Comparison of ENCODE assay signal across 18 cellular contexts in genomic region chr10:124381011-124381591, GRCh38. TPM values are rescaled to one million over a fixed set of nuclear protein-coding genes. Genes with fewer than 3 reads are reported as not detected.
A peak's percentile ranks its signal among the peaks of the same experiment; 100 is the strongest.
DNase-seq lines count a peak whose midpoint lies in the region; ATAC-seq, FAIRE-seq and TF ChIP-seq lines count a peak whose summit lies in the region.
"Had no signal": no experiment of that assay in that cellular context is flagged by ENCODE, and none has a peak within 500 bp of the region (broad histone marks: within the 10 kb centered on the region; RNA-seq: fewer than 3 reads in every experiment).

No MANE protein-coding gene starts in this region.

- BruUV-seq in GM12878 (replicated peaks; lab: Mats Ljungman, UMichigan) = no TSS peak

- no peak for FAIRE-seq in GM12878 (lab: Jason Lieb, UNC)
- FAIRE-seq: HTR-8/SVneo, small intestine had no signal

- H2BK12ac ChIP-seq in mesenchymal stem cell (ENCODE audit: low read length in 2 of 2) = peak overlapping the region in 1 of 2 experiments; percentile 86

- no peak overlapping the region for H2BK5ac ChIP-seq in mesenchymal stem cell (ENCODE audit: low read depth, low read length, poor library complexity, severe bottlenecking)

- H4K20me1 ChIP-seq in GM12878 (ENCODE audit: control insufficient read depth, insufficient read depth) = no peaks in the 10 kb centered on the region

- H3K27me3 ChIP-seq in GM12878 (replicated peaks in 1 of 2; ENCODE audit: control insufficient read depth in 2 of 2, insufficient read depth in 2 of 2, low read length in 1 of 2) (peaks cover 7 to 11% of the 10 kb centered on the region in 2 experiments), mesenchymal stem cell (ENCODE audit: control insufficient read depth in 1 of 2, insufficient read depth in 1 of 2, low read length in 2 of 2) (peaks cover 0 to 63% of the 10 kb centered on the region in 2 experiments)

- no peaks in the 10 kb centered on the region for H3K79me1 ChIP-seq in mesenchymal stem cell (replicated peaks; ENCODE audit: low read length, poor library complexity, severe bottlenecking)

- H2BK15ac ChIP-seq in mesenchymal stem cell (ENCODE audit: low read depth, poor library complexity, severe bottlenecking) = no peak overlapping the region

- ATAC-seq in GM12878 (no peak), HG03460 (IDR thresholded peaks at IDR 0.05; ENCODE audit: unreplicated experiment) (no peak), GM18873 (IDR thresholded peaks at IDR 0.05; ENCODE audit: low FRiP score, unreplicated experiment) (no peak)
- ATAC-seq: activated CD4-positive, CD25-positive, alpha-beta regulatory T cell treated with anti-CD3 and anti-CD28 coated beads, Interleukin-2, amount 50 U/mL, for 24 hours; activated T-helper 17 cell treated with anti-CD3 and anti-CD28 coated beads, Interleukin-2, amount 50 U/mL, for 72 hours; natural killer cell treated with Interleukin-12 subunit alpha and Interleukin-12 subunit beta and Interleukin-15 and Interleukin-18, amount 100 ng/mL, for 72 hours had no signal

- no peak overlapping the region for H2AFZ ChIP-seq in GM12878 (ENCODE audit: control insufficient read depth, low read depth, low read length)
- H2AFZ ChIP-seq in mesenchymal stem cell (ENCODE audit: low read depth, low read length) = no peak overlapping the region

- 45% methylated on average over 18 of the region's 18 CpGs for WGBS in GM12878 (ENCODE audit: insufficient coverage, insufficient replicate concordance, low lambda C conversion rate, missing lambda C conversion rate)
- WGBS in mesenchymal stem cell = 54% methylated on average over 18 of the region's 18 CpGs

- H3K36me3 ChIP-seq in GM12878 (ENCODE audit: control insufficient read depth in 2 of 2, insufficient read depth in 2 of 2, low read length in 1 of 2) = no peaks in the 10 kb centered on the region
- H3K36me3 ChIP-seq in mesenchymal stem cell (ENCODE audit: control insufficient read depth in 1 of 2, insufficient read depth in 2 of 2, low read depth in 1 of 2, low read length in 2 of 2) = no peaks in the 10 kb centered on the region

- H2AK5ac ChIP-seq in mesenchymal stem cell (ENCODE audit: low read length, severe bottlenecking) = no peak overlapping the region

- no peak for TF ChIP-seq EP300 in GM12878 (IDR thresholded peaks at IDR 0.05; ENCODE audit: borderline replicate concordance in 1 of 2, control insufficient read depth in 1 of 2, low read depth in 2 of 2, low read length in 2 of 2)

- no peaks in the 10 kb centered on the region for H3K9me3 ChIP-seq in GM12878 (replicated peaks; ENCODE audit: control insufficient read depth, insufficient read depth, low read length)
- no peaks in the 10 kb centered on the region for H3K9me3 ChIP-seq in mesenchymal stem cell (ENCODE audit: control insufficient read depth, low read length)

- no peak overlapping the region for H3K27ac ChIP-seq in GM12878 (ENCODE audit: control insufficient read depth, insufficient read depth)
- H3K27ac ChIP-seq in mesenchymal stem cell (ENCODE audit: low read length, poor library complexity, severe bottlenecking) = no peak overlapping the region

- no peak for TF ChIP-seq CTCF in GM12878 (IDR thresholded peaks at IDR 0.05 in 2 of 3, conservative IDR thresholded peaks at IDR 0.05 in 1 of 3; ENCODE audit: control insufficient read depth in 2 of 3, extremely low read depth in 1 of 3, insufficient read depth in 1 of 3, low read depth in 3 of 3, low read length in 3 of 3)

- peak; percentile 23 for DNase-seq in DMS53 treated with DMSO at 0.1 percent for 48 hours (lab: John Stamatoyannopoulos, UW; ENCODE audit: unreplicated experiment)
- DNase-seq in M059J (ENCODE audit: low read depth) = peak; percentile 71
- DNase-seq in GM12878 (ENCODE audit: low read depth, low spot score) = no peak
- DNase-seq in mesenchymal stem cell = peak; percentile 89
- DNase-seq in AG20443 (ENCODE audit: low spot score) = no peak
- DNase-seq: Calu3; effector CD4-positive, alpha-beta T cell; islet precursor cell; mesendoderm; NCI-H446 treated with DMSO at 0.1 percent for 48 hours; small intestine; stimulated activated CD4-positive, alpha-beta T cell treated with anti-CD3 and anti-CD28 coated beads, Interleukin-4, amount 100 ng/mL, for 1 hour had no signal

- no peak for TF ChIP-seq POLR2A in GM12878 (IDR thresholded peaks at IDR 0.05; ENCODE audit: low read depth, low read length)

- peak overlapping the region; percentile 8 for H4K91ac ChIP-seq in mesenchymal stem cell (ENCODE audit: low read length)

- no peak overlapping the region for H3K9ac ChIP-seq in GM12878 (ENCODE audit: control insufficient read depth, insufficient read depth, low read length)
- no peak overlapping the region for H3K9ac ChIP-seq in mesenchymal stem cell (ENCODE audit: low read length)

- peak overlapping the region in 1 of 2 experiments; percentile 46 for H3K18ac ChIP-seq in mesenchymal stem cell (ENCODE audit: low read depth in 1 of 2, low read length in 2 of 2)

- RAD21 ChIA-PET in GM12878 (lab: Charles Lee; ENCODE audit: unreplicated experiment) = interaction anchor here (0.8 kb wide), 1 partner anchor 8 kb away, joined by 4 read pairs; no protein-coding TSS in a partner anchor

- intact Hi-C loops in GM12878 (cut with micrococcal nuclease; ENCODE audit: unreplicated experiment) = loop anchor here (10.0 kb wide), 1 partner anchor 126 kb away; no protein-coding TSS in a partner anchor

- no peaks in the 10 kb centered on the region for H3K79me2 ChIP-seq in GM12878 (ENCODE audit: control insufficient read depth, insufficient read depth, low read length)

- SMC1A ChIA-PET in GM12878 (lab: Charles Lee; ENCODE audit: uncharacterized antibody, unreplicated experiment) = interaction anchor here (0.6 to 1.4 kb wide), 5 partner anchors 90 to 1164 kb away, joined by 3 to 6 read pairs (median 3); no protein-coding TSS in a partner anchor

- H4K8ac ChIP-seq in mesenchymal stem cell (ENCODE audit: low read length) = no peak overlapping the region

- H3K4me1 ChIP-seq in GM12878 (ENCODE audit: control insufficient read depth, insufficient read depth, low read length) = no peaks in the 10 kb centered on the region
- peaks cover 19% of the 10 kb centered on the region for H3K4me1 ChIP-seq in mesenchymal stem cell (ENCODE audit: control insufficient read depth, insufficient read depth, low read depth, low read length)

- no peak overlapping the region for H3K14ac ChIP-seq in mesenchymal stem cell (ENCODE audit: low read length in 2 of 2)

- CTCF ChIA-PET in GM12878 (lab: Yijun Ruan, JAX) = interaction anchor here (0.8 to 2.6 kb wide), 3 partner anchors 8 to 386 kb away, joined by 3 to 12 read pairs (median 9); no protein-coding TSS in a partner anchor

- H3K4me3 ChIP-seq in GM12878 = no peak overlapping the region
- no peak overlapping the region for H3K4me3 ChIP-seq in mesenchymal stem cell (ENCODE audit: insufficient read depth in 1 of 2, low read depth in 1 of 2, low read length in 2 of 2)

- POLR2A ChIA-PET in GM12878 (lab: Charles Lee) = no interaction called here

- in situ Hi-C loops in GM12878 (cut with MboI) = loop anchor here (10.0 kb wide), 1 partner anchor 796 kb away; no protein-coding TSS in a partner anchor

- no peak overlapping the region for H3K23ac ChIP-seq in mesenchymal stem cell (ENCODE audit: low read length in 2 of 2)

- H2BK120ac ChIP-seq in mesenchymal stem cell (ENCODE audit: low read depth, low read length) = no peak overlapping the region

- peak overlapping the region; percentile 13 to 78 for H3K4ac ChIP-seq in mesenchymal stem cell (ENCODE audit: low read depth in 1 of 2, low read length in 2 of 2)

- no peak overlapping the region for H3K4me2 ChIP-seq in GM12878 (ENCODE audit: control insufficient read depth, insufficient read depth)
- H3K4me2 ChIP-seq in mesenchymal stem cell (ENCODE audit: low read length, poor library complexity, severe bottlenecking) = no peak overlapping the region

- no peak for TF ChIP-seq RAD21 in GM12878 (IDR thresholded peaks at IDR 0.05; ENCODE audit: insufficient read depth, low read depth, low read length)

TF ChIP-seq in GM12878, 131 proteins besides CTCF, POLR2A, EP300 and RAD21:
- 0 out of 2 replicates have a peak, but pooled peaks have one; percentile 90 for TF ChIP-seq EZH2 (IDR thresholded peaks at IDR 0.05; ENCODE audit: borderline replicate concordance, control insufficient read depth, low read depth, low read length)
- TF ChIP-seq RUNX3 (IDR thresholded peaks at IDR 0.05; ENCODE audit: low read length) = no peak

RNA-seq across cellular contexts. Expression of gene OAT, which starts 37.6 kb away (rescaled TPM):
- 94.3 and 138 TPM in 2 replicates for total RNA-seq in M059J (2014; rRNA removed; shearing (Covaris generic))
- total RNA-seq in GM12878 (2013; cell fraction: nucleolus; rRNA removed) = 0.79 and 3.2 TPM in 2 replicates
- 1.2 and 1.3 TPM in 2 replicates for total RNA-seq in GM12878 (2014; rRNA removed)
- 1.4 and 1.5 TPM in 2 replicates for total RNA-seq in GM12878 (2014; rRNA removed; fragmentation: Illumina TruSeq; extraction: Trizol)
- 1.2 and 1.8 TPM in 2 replicates for total RNA-seq in GM12878 (2021)
- 6.5 TPM for polyA plus RNA-seq in GM12878 (2011; ENCODE audit: low read depth)
- polyA plus RNA-seq in GM12878 (2011; rRNA removed) = 9.8 and 12.2 TPM in 2 replicates
- 4.3 and 5.0 TPM in 2 replicates for polyA plus RNA-seq in GM12878 (2011; cell fraction: cytosol; rRNA removed)
- 2.7 and 4.0 TPM in 2 replicates for polyA plus RNA-seq in GM12878 (2011; cell fraction: nucleus; rRNA removed)
- 6.3 and 10.0 TPM in 2 replicates for polyA plus RNA-seq in GM12878 (2012)
- 1.1 and 1.4 TPM in 2 replicates for polyA plus RNA-seq in GM12878 (2014; fragmentation: Illumina TruSeq; extraction: Trizol)
- 1 to 10 TPM; 1.8 to 2.5 TPM for polyA plus RNA-seq in GM12878 (2014; fragmentation: Nextera tagmentation; extraction: Ambion mirVana)
- 1.4 and 1.6 TPM in 2 replicates for polyA plus RNA-seq in GM12878 (2014; rRNA removed)
- polyA plus RNA-seq in GM12878 (2016; fragmentation: Nextera tagmentation; extraction: Ambion mirVana) = 1 to 10 TPM; 1.5 to 3.5 TPM
- polyA minus RNA-seq in GM12878 (2011; rRNA and poly(A)+ RNA removed) = 3.7 and 5.0 TPM in 2 replicates
- polyA minus RNA-seq in GM12878 (2011; cell fraction: cytosol; rRNA and poly(A)+ RNA removed) = 1.9 and 2.2 TPM in 2 replicates
- 1.1 TPM in 2 replicates for polyA minus RNA-seq in GM12878 (2011; cell fraction: nucleus; rRNA and poly(A)+ RNA removed)
- polyA plus RNA-seq in mesenchymal stem cell (2013, experiment 1 of 2) = 96.7 TPM
- 101 TPM for polyA plus RNA-seq in mesenchymal stem cell (2013, experiment 2 of 2)

Comparison
In these comparisons a context has a peak if more than half of its experiments do, and no peak if none do; other contexts are left out.
1. DNase-seq: peak in DMS53 treated with DMSO at 0.1 percent for 48 hours (single experiment), M059J (single experiment) and mesenchymal stem cell (single experiment); none in GM12878 (single experiment) and AG20443 (single experiment).
2. RNA of gene OAT, which starts 37.6 kb away (total RNA-seq): 94.3 to 138 TPM in M059J; 0.79 to 3.2 TPM in GM12878; every median in the first group is over 10 times any median in the second.